17 cellular contexts compared by ENCODE assay signal in genomic region chr20:36477475-36477874, GRCh38.
DNase-seq lines count a peak whose midpoint lies in the region; ATAC-seq, FAIRE-seq and TF ChIP-seq lines count a peak whose summit lies in the region.
"Had no signal": no experiment of that assay in that cellular context is flagged by ENCODE, and none has a peak within 500 bp of the region (broad histone marks: within the 10 kb centered on the region; RNA-seq: fewer than 3 reads in every experiment).

No MANE protein-coding gene starts in this region.

- TF ChIP-seq CTCF in IMR-90 (conservative IDR thresholded peaks at IDR 0.05; ENCODE audit: low read depth, low read length) (no peak), K562 (IDR thresholded peaks at IDR 0.05 in 2 of 3, conservative IDR thresholded peaks at IDR 0.05 in 1 of 3; ENCODE audit: insufficient read depth in 2 of 3, low read depth in 1 of 3, low read length in 3 of 3) (no peak), esophagus muscularis mucosa (IDR thresholded peaks at IDR 0.05) (no peak)

- H2AK9ac ChIP-seq in IMR-90 (replicated peaks; ENCODE audit: low read depth, low read length, poor library complexity) = no peak overlapping the region

- no peak overlapping the region for H2BK5ac ChIP-seq in IMR-90 (ENCODE audit: low read depth, low read length, poor library complexity, severe bottlenecking)

- DNase-seq in IMR-90 (no peak), K562 (ENCODE audit: extremely low read depth in 1 of 4, low spot score in 3 of 4) (no peak), esophagus muscularis mucosa (ENCODE audit: extremely low spot score) (no peak), midbrain (lab: John Stamatoyannopoulos, UW) (no peak), Kasumi-1 (lab: John Stamatoyannopoulos, UW) (no peak), NCI-H2107 treated with DMSO at 0.1 percent for 48 hours (lab: John Stamatoyannopoulos, UW; ENCODE audit: unreplicated experiment) (no peak), NCI-H1417 (lab: John Stamatoyannopoulos, UW) (no peak)
- no peak for DNase-seq in stimulated activated effector memory CD8-positive, alpha-beta T cell treated with anti-CD3 and anti-CD28 coated beads, Interleukin-12 subunit alpha, Interleukin-12 subunit beta, amount 100 ng/mL, for 72 hours (ENCODE audit: low spot score in 2 of 2)
- DNase-seq: BE2C; CD4-positive, alpha-beta memory T cell; DMS79; GOT3 had no signal

- H3K27me3 ChIP-seq in IMR-90 (ENCODE audit: control insufficient read depth, insufficient read depth, low read length) (no peaks in the 10 kb centered on the region), K562 (ENCODE audit: control insufficient read depth in 2 of 2, insufficient read depth in 2 of 2, low read length in 2 of 2) (no peaks in the 10 kb centered on the region), esophagus muscularis mucosa (no peaks in the 10 kb centered on the region)
- H3K27me3 ChIP-seq: BE2C had no signal

- H3K4me1 Mint-ChIP-seq in stimulated activated effector memory CD8-positive, alpha-beta T cell treated with anti-CD3 and anti-CD28 coated beads, Interleukin-12 subunit alpha, Interleukin-12 subunit beta, amount 100 ng/mL, for 72 hours = peaks cover 59% of the 10 kb centered on the region

- no peak overlapping the region for H2AK5ac ChIP-seq in IMR-90 (ENCODE audit: low read depth, low read length)

- no peak overlapping the region for H2BK120ac ChIP-seq in IMR-90 (ENCODE audit: low read depth, low read length)

- no peak overlapping the region for H4K8ac ChIP-seq in IMR-90 (ENCODE audit: low read depth in 2 of 2, low read length in 2 of 2)

- H3K4me1 ChIP-seq in IMR-90 (ENCODE audit: control insufficient read depth, insufficient read depth, low read length) = peaks cover 42% of the 10 kb centered on the region
- peaks cover 5 to 7% of the 10 kb centered on the region in 2 experiments for H3K4me1 ChIP-seq in K562 (replicated peaks in 1 of 2; ENCODE audit: control insufficient read depth in 2 of 2, insufficient read depth in 2 of 2, low read length in 2 of 2)
- peaks cover 66 to 96% (median 86%) of the 10 kb centered on the region in 4 donors for H3K4me1 ChIP-seq in esophagus muscularis mucosa
- H3K4me1 ChIP-seq: HAP-1 had no signal

- POLR2A ChIA-PET in IMR-90 (lab: Charles Lee; ENCODE audit: unreplicated experiment) (no interaction called here), K562 (lab: Yijun Ruan, JAX) (interaction anchor here (0.5 to 0.9 kb wide), 4 partner anchors 15 to 198 kb away, joined by 3 to 4 read pairs (median 3); no protein-coding TSS in a partner anchor)

- CTCF ChIA-PET in IMR-90 (lab: Yijun Ruan, JAX) (no interaction called here), K562 (lab: Yijun Ruan, JAX; ENCODE audit: low intra/inter-chr PET ratio) (no interaction called here)

- in situ Hi-C loops in IMR-90 (cut with MboI; ENCODE audit: low sequenced_read_pairs) = no loop called here
- in situ Hi-C loops in K562 (cut with MboI) = no loop called here

- TF ChIP-seq EP300 in K562 (IDR thresholded peaks at IDR 0.05; ENCODE audit: low read length) (no peak), esophagus muscularis mucosa (IDR thresholded peaks at IDR 0.05) (no peak)

- H3K4me3 Mint-ChIP-seq in stimulated activated effector memory CD8-positive, alpha-beta T cell treated with anti-CD3 and anti-CD28 coated beads, Interleukin-12 subunit alpha, Interleukin-12 subunit beta, amount 100 ng/mL, for 72 hours = no peak overlapping the region
- H3K4me3 Mint-ChIP-seq: CD4-positive, alpha-beta memory T cell had no signal

- BruUV-seq in IMR-90 (replicated peaks; lab: Mats Ljungman, UMichigan) = no TSS peak
- no TSS peak for BruUV-seq in K562 (replicated peaks; lab: Mats Ljungman, UMichigan)

- ATAC-seq in IMR-90 (ENCODE audit: low read depth) (no peak), K562 (no peak)
- no peak for ATAC-seq in stimulated activated effector memory CD8-positive, alpha-beta T cell treated with anti-CD3 and anti-CD28 coated beads, Interleukin-12 subunit alpha, Interleukin-12 subunit beta, amount 100 ng/mL, for 72 hours
- ATAC-seq: GM12878 had no signal

- no peak overlapping the region for H3K4me2 ChIP-seq in IMR-90 (ENCODE audit: low read depth, low read length)
- no peak overlapping the region for H3K4me2 ChIP-seq in K562 (ENCODE audit: insufficient read depth, low read length)

- no peak overlapping the region for H2BK20ac ChIP-seq in IMR-90 (ENCODE audit: low read depth, low read length)

- no peak overlapping the region for H3K4me3 ChIP-seq in IMR-90 (ENCODE audit: insufficient read depth, low read depth, low read length)
- no peak overlapping the region for H3K4me3 ChIP-seq in K562
- H3K4me3 ChIP-seq in esophagus muscularis mucosa = no peak overlapping the region
- H3K4me3 ChIP-seq: GM12878, HAP-1 had no signal

- peaks cover 67% of the 10 kb centered on the region for H3K9me1 ChIP-seq in IMR-90 (ENCODE audit: insufficient read depth, low read length)
- peaks cover 3% of the 10 kb centered on the region for H3K9me1 ChIP-seq in K562 (ENCODE audit: control insufficient read depth, insufficient read depth, low read length)

- TF ChIP-seq POLR2A in IMR-90 (IDR thresholded peaks at IDR 0.05; ENCODE audit: low read depth, low read length) = no peak
- TF ChIP-seq POLR2A in K562 (conservative IDR thresholded peaks at IDR 0.05) = no peak
- no peak for TF ChIP-seq POLR2A in esophagus muscularis mucosa (IDR thresholded peaks at IDR 0.05; ENCODE audit: low read depth)

- peaks cover 37 to 95% of the 10 kb centered on the region in 2 experiments for H3K79me1 ChIP-seq in IMR-90 (ENCODE audit: low read depth in 1 of 2, low read length in 2 of 2)

- H3K18ac ChIP-seq in IMR-90 (ENCODE audit: low read depth, low read length) = no peak overlapping the region

- peak overlapping the region; percentile 73 for H3K27ac Mint-ChIP-seq in stimulated activated effector memory CD8-positive, alpha-beta T cell treated with anti-CD3 and anti-CD28 coated beads, Interleukin-12 subunit alpha, Interleukin-12 subunit beta, amount 100 ng/mL, for 72 hours

- WGBS in IMR-90 (ENCODE audit: extremely low coverage in 2 of 2, insufficient read length in 1 of 2), 2 experiments = 100% methylated on average over 1 of the region's 1 CpG; no CpG with 5 or more reads in 1 of the 2 experiments
- 100% methylated on average over 1 of the region's 1 CpG for WGBS in K562 (ENCODE audit: insufficient coverage, low coverage, missing lambda C conversion rate)
- 100% methylated on average over 1 of the region's 1 CpG for WGBS in esophagus muscularis mucosa

- dilution Hi-C loops in IMR-90 (cut with HindIII; ENCODE audit: low sequenced_read_pairs, unreplicated experiment) = no loop called here

- TF ChIP-seq RAD21 in IMR-90 (IDR thresholded peaks at IDR 0.05; ENCODE audit: low read length) = no peak
- no peak for TF ChIP-seq RAD21 in K562 (CRISPR knock-in tag; conservative IDR thresholded peaks at IDR 0.05 in 1 of 2, IDR thresholded peaks at IDR 0.05 in 1 of 2)

- no peak overlapping the region for H3K56ac ChIP-seq in IMR-90 (ENCODE audit: extremely low read depth, insufficient read depth, low read length)

- H4K5ac ChIP-seq in IMR-90 (ENCODE audit: low read depth, low read length) = no peak overlapping the region

- intact Hi-C loops in IMR-90 (cut with micrococcal nuclease) (no loop called here), K562 (cut with micrococcal nuclease) (no loop called here), esophagus muscularis mucosa (cut with DNase I) (no loop called here)

- H3K36me3 Mint-ChIP-seq in stimulated activated effector memory CD8-positive, alpha-beta T cell treated with anti-CD3 and anti-CD28 coated beads, Interleukin-12 subunit alpha, Interleukin-12 subunit beta, amount 100 ng/mL, for 72 hours = peaks cover 11% of the 10 kb centered on the region

- H2BK15ac ChIP-seq in IMR-90 (ENCODE audit: low read depth, low read length) = no peak overlapping the region

- H3K9me3 ChIP-seq in IMR-90 (ENCODE audit: control insufficient read depth, insufficient read depth, low read length) (no peaks in the 10 kb centered on the region), K562 (replicated peaks; ENCODE audit: control insufficient read depth, insufficient read depth, low read depth, low read length) (no peaks in the 10 kb centered on the region), esophagus muscularis mucosa (no peaks in the 10 kb centered on the region)
- H3K9me3 ChIP-seq: BE2C, HAP-1 had no signal

- FAIRE-seq in K562 (lab: Jason Lieb, UNC) = no peak
- FAIRE-seq: A204.1, GM12878, GM18507 had no signal

- H3K9me3 Mint-ChIP-seq in stimulated activated effector memory CD8-positive, alpha-beta T cell treated with anti-CD3 and anti-CD28 coated beads, Interleukin-12 subunit alpha, Interleukin-12 subunit beta, amount 100 ng/mL, for 72 hours = no peaks in the 10 kb centered on the region
- H3K9me3 Mint-ChIP-seq: CD4-positive, alpha-beta memory T cell had no signal

- H3K36me3 ChIP-seq in IMR-90 (ENCODE audit: control insufficient read depth, insufficient read depth, low read length) = peaks cover 10% of the 10 kb centered on the region
- H3K36me3 ChIP-seq in K562 (ENCODE audit: control insufficient read depth, insufficient read depth, low read length) = no peaks in the 10 kb centered on the region
- peaks cover 0 to 5% (median 0%) of the 10 kb centered on the region in 4 donors for H3K36me3 ChIP-seq in esophagus muscularis mucosa
- H3K36me3 ChIP-seq: BE2C, HAP-1 had no signal

- no peak overlapping the region; the same call in 1 of the 2 replicates for H4K91ac ChIP-seq in IMR-90 (ENCODE audit: insufficient read depth, low read depth, low read length)

- H3K9ac ChIP-seq in IMR-90 (ENCODE audit: low read depth, low read length) = no peak overlapping the region
- H3K9ac ChIP-seq in K562 (ENCODE audit: insufficient read depth in 1 of 2, low read depth in 2 of 2, low read length in 2 of 2) = no peak overlapping the region

- no peak overlapping the region for H3K14ac ChIP-seq in IMR-90 (replicated peaks; ENCODE audit: low read depth, low read length)

- H3K4ac ChIP-seq in IMR-90 (ENCODE audit: low read depth, low read length) = no peak overlapping the region

- H4K20me1 ChIP-seq in IMR-90 (ENCODE audit: insufficient read depth, low read length) (peaks cover 95% of the 10 kb centered on the region), K562 (replicated peaks; ENCODE audit: control insufficient read depth, insufficient read depth, low read length) (peaks cover 7% of the 10 kb centered on the region)

- H3K27ac ChIP-seq in IMR-90 (ENCODE audit: insufficient read depth, low read length) (no peak overlapping the region), K562 (ENCODE audit: extremely low read depth, low read depth, low read length) (no peak overlapping the region), esophagus muscularis mucosa (replicated peaks in 1 of 4) (peak overlapping the region in 3 of 4 donors; percentile 12 to 69 (median 67))
- H3K27ac ChIP-seq: C4-2B had no signal

- H3K79me2 ChIP-seq in K562 (ENCODE audit: control insufficient read depth, insufficient read depth, low read length) = peaks cover 13% of the 10 kb centered on the region

- no peak overlapping the region for H3K23ac ChIP-seq in IMR-90 (ENCODE audit: low read depth, low read length)

- H2AFZ ChIP-seq in IMR-90 (replicated peaks; ENCODE audit: low read length, poor library complexity) (no peak overlapping the region), K562 (ENCODE audit: low read depth, low read length) (no peak overlapping the region)

TF ChIP-seq in IMR-90, 13 proteins besides CTCF, POLR2A, EP300 and RAD21 (continues in another document):
- no peak for TF ChIP-seq RFX5 (IDR thresholded peaks at IDR 0.05; ENCODE audit: low read depth, low read length)

TF ChIP-seq in K562, 482 proteins besides CTCF, POLR2A, EP300 and RAD21 (continues in another document):
- peak; percentile 45 for TF ChIP-seq RBM25 (IDR thresholded peaks at IDR 0.05; ENCODE audit: low read depth, low read length, severe bottlenecking)

Comparison
In these comparisons a context has a peak if more than half of its experiments do, and no peak if none do; other contexts are left out.
1. H3K27ac ChIP-seq: peak in esophagus muscularis mucosa (3 of 4); none in IMR-90 (single experiment) and K562 (single experiment).